In genomic region chr9:89445135-89445797, GRCh38 we compare ENCODE assay signal across 15 cellular contexts. TPM values are rescaled to one million over a fixed set of nuclear protein-coding genes. Genes with fewer than 3 reads are reported as not detected.
DNase-seq lines count a peak whose midpoint lies in the region; ATAC-seq, FAIRE-seq and TF ChIP-seq lines count a peak whose summit lies in the region.
"Had no signal": no experiment of that assay in that cellular context is flagged by ENCODE, and none has a peak within 500 bp of the region (broad histone marks: within the 10 kb centered on the region; RNA-seq: fewer than 3 reads in every experiment).

No MANE protein-coding gene starts in this region.

- H3K9me3 ChIP-seq in effector memory CD4-positive, alpha-beta T cell (ENCODE audit: control insufficient read depth, low read length) = no peaks in the 10 kb centered on the region
- H3K9me3 ChIP-seq in gastrocnemius medialis = no peaks in the 10 kb centered on the region
- H3K9me3 ChIP-seq: Caco-2, heart right ventricle, MG63, upper lobe of left lung had no signal

- H3K27ac Mint-ChIP-seq in T-helper 1 cell treated with Interleukin-12 subunit alpha and Interleukin-12 subunit beta and Interleukin-4 antibody, amounts not matched to agents 30 μg/mL and 1 μg/mL, for 36 hours = peak overlapping the region; percentile 70
- H3K27ac Mint-ChIP-seq in WTC11 = peak overlapping the region; percentile 65

- in situ Hi-C loops in gastrocnemius medialis (cut with MboI; ENCODE audit: low sequenced_read_pairs in 4 of 4) = no loop called here

- POLR2A ChIA-PET in WTC11 (lab: Charles Lee) = no interaction called here

- intact Hi-C loops in gastrocnemius medialis (cut with DNase I; ENCODE audit: low total_unique reads) = no loop called here

- H3K36me3 ChIP-seq in effector memory CD4-positive, alpha-beta T cell (ENCODE audit: control insufficient read depth, insufficient read depth, low read length) = peaks cover 17% of the 10 kb centered on the region
- H3K36me3 ChIP-seq in gastrocnemius medialis = no peaks in the 10 kb centered on the region
- H3K36me3 ChIP-seq: heart right ventricle, MG63, upper lobe of left lung had no signal

- no peak for FAIRE-seq in GM12892 (lab: Jason Lieb, UNC)

- H3K4me1 Mint-ChIP-seq in T-helper 1 cell treated with Interleukin-12 subunit alpha and Interleukin-12 subunit beta and Interleukin-4 antibody, amounts not matched to agents 30 μg/mL and 1 μg/mL, for 36 hours (ENCODE audit: low read depth) = peaks cover 72% of the 10 kb centered on the region
- peaks cover 49% of the 10 kb centered on the region for H3K4me1 Mint-ChIP-seq in WTC11

- peaks cover 46% of the 10 kb centered on the region for H3K36me3 Mint-ChIP-seq in T-helper 1 cell treated with Interleukin-12 subunit alpha and Interleukin-12 subunit beta and Interleukin-4 antibody, amounts not matched to agents 30 μg/mL and 1 μg/mL, for 36 hours (ENCODE audit: low read depth)
- H3K36me3 Mint-ChIP-seq in WTC11 = peaks cover 3% of the 10 kb centered on the region; the same call in 1 of the 2 replicates

- H3K4me3 Mint-ChIP-seq in T-helper 1 cell treated with Interleukin-12 subunit alpha and Interleukin-12 subunit beta and Interleukin-4 antibody, amounts not matched to agents 30 μg/mL and 1 μg/mL, for 36 hours = no peak overlapping the region
- no peak overlapping the region for H3K4me3 Mint-ChIP-seq in WTC11

- no peaks in the 10 kb centered on the region for H3K27me3 ChIP-seq in effector memory CD4-positive, alpha-beta T cell (replicated peaks; ENCODE audit: control insufficient read depth, insufficient read depth, low read length, poor library complexity, severe bottlenecking)
- no peaks in the 10 kb centered on the region for H3K27me3 ChIP-seq in gastrocnemius medialis
- H3K27me3 ChIP-seq: heart right ventricle, MG63, upper lobe of left lung had no signal

- H3K9me3 Mint-ChIP-seq in T-helper 1 cell treated with Interleukin-12 subunit alpha and Interleukin-12 subunit beta and Interleukin-4 antibody, amounts not matched to agents 30 μg/mL and 1 μg/mL, for 36 hours = no peaks in the 10 kb centered on the region
- H3K9me3 Mint-ChIP-seq in WTC11 = no peaks in the 10 kb centered on the region

- TF ChIP-seq POLR2A in gastrocnemius medialis (IDR thresholded peaks at IDR 0.05) (no peak), GM12892 (IDR thresholded peaks at IDR 0.05; ENCODE audit: low read depth, low read length) (no peak)

- ATAC-seq in WTC11 = no peak
- no peak for ATAC-seq in gastrocnemius medialis

- TF ChIP-seq CTCF in WTC11 (IDR thresholded peaks at IDR 0.05) (no peak), gastrocnemius medialis (IDR thresholded peaks at IDR 0.05 in 4 of 5, conservative IDR thresholded peaks at IDR 0.05 in 1 of 5) (no peak)

- H3K27ac ChIP-seq in effector memory CD4-positive, alpha-beta T cell (ENCODE audit: insufficient read depth, low read length, poor library complexity, severe bottlenecking) = peak overlapping the region; percentile 61
- peak overlapping the region; percentile 34 to 46 (median 40) for H3K27ac ChIP-seq in gastrocnemius medialis
- H3K27ac ChIP-seq: heart right ventricle, upper lobe of left lung had no signal

- no peak for DNase-seq in T-helper 1 cell
- no peak for DNase-seq in WTC11 (ENCODE audit: low spot score)
- DNase-seq in effector memory CD4-positive, alpha-beta T cell = no peak
- no peak for DNase-seq in gastrocnemius medialis
- no peak for DNase-seq in cerebellar cortex (ENCODE audit: low spot score)
- DNase-seq in GM12892 (ENCODE audit: insufficient read length) = no peak
- DNase-seq in activated gamma-delta T cell (lab: John Stamatoyannopoulos, UW) = no peak
- DNase-seq: 8988T, Caco-2, left cardiac atrium, MG63, NCI-H774, upper lobe of left lung had no signal

- H3K27me3 Mint-ChIP-seq in T-helper 1 cell treated with Interleukin-12 subunit alpha and Interleukin-12 subunit beta and Interleukin-4 antibody, amounts not matched to agents 30 μg/mL and 1 μg/mL, for 36 hours (ENCODE audit: low read depth) = no peaks in the 10 kb centered on the region
- no peaks in the 10 kb centered on the region; the same call in 1 of the 2 replicates for H3K27me3 Mint-ChIP-seq in WTC11 (ENCODE audit: low read depth)

- CTCF ChIA-PET in WTC11 (lab: Charles Lee) = interaction anchor here (1.1 to 1.4 kb wide), 2 partner anchors 16 to 148 kb away, joined by 3 to 8 read pairs; no protein-coding TSS in a partner anchor

- H3K4me3 ChIP-seq in effector memory CD4-positive, alpha-beta T cell (ENCODE audit: insufficient read depth, low read depth, low read length, poor library complexity, severe bottlenecking) = no peak overlapping the region
- no peak overlapping the region for H3K4me3 ChIP-seq in gastrocnemius medialis
- H3K4me3 ChIP-seq: heart right ventricle, MG63, upper lobe of left lung had no signal

- H3K4me1 ChIP-seq in effector memory CD4-positive, alpha-beta T cell (ENCODE audit: control insufficient read depth, insufficient read depth, low read length, poor library complexity, severe bottlenecking) = peaks cover 97% of the 10 kb centered on the region
- peaks cover 41 to 42% of the 10 kb centered on the region in 2 donors for H3K4me1 ChIP-seq in gastrocnemius medialis
- H3K4me1 ChIP-seq: Caco-2 had no signal

TF ChIP-seq in WTC11, 78 proteins besides CTCF, POLR2A, EP300 and RAD21 (continues in another document):
- TF ChIP-seq ZNF263 (CRISPR knock-in tag; IDR thresholded peaks at IDR 0.05; ENCODE audit: low read depth) = no peak
- no peak for TF ChIP-seq NR1H2 (CRISPR knock-in tag; IDR thresholded peaks at IDR 0.05)
- TF ChIP-seq NR2C2 (CRISPR knock-in tag; IDR thresholded peaks at IDR 0.05) = no peak
- no peak for TF ChIP-seq ZNF396 (CRISPR knock-in tag; IDR thresholded peaks at IDR 0.05; ENCODE audit: borderline replicate concordance)
- TF ChIP-seq, protein P1, sequence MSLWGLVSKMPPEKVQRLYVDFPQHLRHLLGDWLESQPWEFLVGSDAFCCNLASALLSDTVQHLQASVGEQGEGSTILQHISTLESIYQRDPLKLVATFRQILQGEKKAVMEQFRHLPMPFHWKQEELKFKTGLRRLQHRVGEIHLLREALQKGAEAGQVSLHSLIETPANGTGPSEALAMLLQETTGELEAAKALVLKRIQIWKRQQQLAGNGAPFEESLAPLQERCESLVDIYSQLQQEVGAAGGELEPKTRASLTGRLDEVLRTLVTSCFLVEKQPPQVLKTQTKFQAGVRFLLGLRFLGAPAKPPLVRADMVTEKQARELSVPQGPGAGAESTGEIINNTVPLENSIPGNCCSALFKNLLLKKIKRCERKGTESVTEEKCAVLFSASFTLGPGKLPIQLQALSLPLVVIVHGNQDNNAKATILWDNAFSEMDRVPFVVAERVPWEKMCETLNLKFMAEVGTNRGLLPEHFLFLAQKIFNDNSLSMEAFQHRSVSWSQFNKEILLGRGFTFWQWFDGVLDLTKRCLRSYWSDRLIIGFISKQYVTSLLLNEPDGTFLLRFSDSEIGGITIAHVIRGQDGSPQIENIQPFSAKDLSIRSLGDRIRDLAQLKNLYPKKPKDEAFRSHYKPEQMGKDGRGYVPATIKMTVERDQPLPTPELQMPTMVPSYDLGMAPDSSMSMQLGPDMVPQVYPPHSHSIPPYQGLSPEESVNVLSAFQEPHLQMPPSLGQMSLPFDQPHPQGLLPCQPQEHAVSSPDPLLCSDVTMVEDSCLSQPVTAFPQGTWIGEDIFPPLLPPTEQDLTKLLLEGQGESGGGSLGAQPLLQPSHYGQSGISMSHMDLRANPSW (CRISPR knock-in tag; conservative IDR thresholded peaks at IDR 0.05; ENCODE audit: low read depth) = no peak
- TF ChIP-seq, protein P2, sequence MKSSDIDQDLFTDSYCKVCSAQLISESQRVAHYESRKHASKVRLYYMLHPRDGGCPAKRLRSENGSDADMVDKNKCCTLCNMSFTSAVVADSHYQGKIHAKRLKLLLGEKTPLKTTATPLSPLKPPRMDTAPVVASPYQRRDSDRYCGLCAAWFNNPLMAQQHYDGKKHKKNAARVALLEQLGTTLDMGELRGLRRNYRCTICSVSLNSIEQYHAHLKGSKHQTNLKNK (CRISPR knock-in tag; IDR thresholded peaks at IDR 0.05) = no peak
- no peak for TF ChIP-seq ZNF138 (CRISPR knock-in tag; conservative IDR thresholded peaks at IDR 0.05)
- no peak for TF ChIP-seq CBFB (CRISPR knock-in tag; IDR thresholded peaks at IDR 0.05; ENCODE audit: low read depth)
- TF ChIP-seq ZNF232 (CRISPR knock-in tag; IDR thresholded peaks at IDR 0.05) = no peak
- TF ChIP-seq, protein P3, sequence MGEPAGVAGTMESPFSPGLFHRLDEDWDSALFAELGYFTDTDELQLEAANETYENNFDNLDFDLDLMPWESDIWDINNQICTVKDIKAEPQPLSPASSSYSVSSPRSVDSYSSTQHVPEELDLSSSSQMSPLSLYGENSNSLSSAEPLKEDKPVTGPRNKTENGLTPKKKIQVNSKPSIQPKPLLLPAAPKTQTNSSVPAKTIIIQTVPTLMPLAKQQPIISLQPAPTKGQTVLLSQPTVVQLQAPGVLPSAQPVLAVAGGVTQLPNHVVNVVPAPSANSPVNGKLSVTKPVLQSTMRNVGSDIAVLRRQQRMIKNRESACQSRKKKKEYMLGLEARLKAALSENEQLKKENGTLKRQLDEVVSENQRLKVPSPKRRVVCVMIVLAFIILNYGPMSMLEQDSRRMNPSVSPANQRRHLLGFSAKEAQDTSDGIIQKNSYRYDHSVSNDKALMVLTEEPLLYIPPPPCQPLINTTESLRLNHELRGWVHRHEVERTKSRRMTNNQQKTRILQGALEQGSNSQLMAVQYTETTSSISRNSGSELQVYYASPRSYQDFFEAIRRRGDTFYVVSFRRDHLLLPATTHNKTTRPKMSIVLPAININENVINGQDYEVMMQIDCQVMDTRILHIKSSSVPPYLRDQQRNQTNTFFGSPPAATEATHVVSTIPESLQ (CRISPR knock-in tag; IDR thresholded peaks at IDR 0.05) = no peak
- no peak for TF ChIP-seq SMAD4 (CRISPR knock-in tag; IDR thresholded peaks at IDR 0.05)
- no peak for TF ChIP-seq JUN (CRISPR knock-in tag; IDR thresholded peaks at IDR 0.05)
- TF ChIP-seq E2F5 (CRISPR knock-in tag; IDR thresholded peaks at IDR 0.05) = no peak
- no peak for TF ChIP-seq EMX1 (CRISPR knock-in tag; IDR thresholded peaks at IDR 0.05)
- TF ChIP-seq ZNF671 (CRISPR knock-in tag; IDR thresholded peaks at IDR 0.05) = no peak
- TF ChIP-seq CREB1 (CRISPR knock-in tag; IDR thresholded peaks at IDR 0.05) = no peak
- no peak for TF ChIP-seq SOX15 (CRISPR knock-in tag; IDR thresholded peaks at IDR 0.05)

RNA-seq across cellular contexts. Expression of gene SEMA4D, which starts 52.6 kb away (rescaled TPM):
- 60.5 to 67.8 TPM (median 65.2 TPM) in 3 replicates for total RNA-seq in WTC11 (2021)
- 10 to 100 TPM; 23.6 to 77.0 (median 41.3) TPM for total RNA-seq in gastrocnemius medialis
- polyA plus RNA-seq in GM12892 (2012; ENCODE audit: missing spikeins) = 54.7 TPM
